15 cellular contexts compared by ENCODE assay signal in genomic region chr7:66626236-66626957, GRCh38. TPM values are rescaled to one million over a fixed set of nuclear protein-coding genes. Genes with fewer than 3 reads are reported as not detected.
A peak's percentile ranks its signal among the peaks of the same experiment; 100 is the strongest.
DNase-seq lines count a peak whose midpoint lies in the region; ATAC-seq and TF ChIP-seq lines count a peak whose summit lies in the region.
"Had no signal": no experiment of that assay in that cellular context is flagged by ENCODE, and none has a peak within 500 bp of the region (broad histone marks: within the 10 kb centered on the region; RNA-seq: fewer than 3 reads in every experiment).

No MANE protein-coding gene starts in this region.

- peak overlapping the region; percentile 80 for H3K4me3 Mint-ChIP-seq in natural killer cell
- no peak overlapping the region for H3K4me3 Mint-ChIP-seq in natural killer cell treated with Interleukin-12 subunit alpha and Interleukin-12 subunit beta and Interleukin-15 and Interleukin-18, amount 100 ng/mL, for 72 hours

- TF ChIP-seq POLR2A in uterus (IDR thresholded peaks at IDR 0.05): no peak

- TF ChIP-seq CTCF in natural killer cell (IDR thresholded peaks at IDR 0.05) (no peak), uterus (IDR thresholded peaks at IDR 0.05) (no peak)

- no peak overlapping the region for H3K9ac ChIP-seq in adipocyte (ENCODE audit: low read length)
- H3K9ac ChIP-seq: parathyroid adenoma had no signal

- H3K36me3 Mint-ChIP-seq in natural killer cell: no peaks in the 10 kb centered on the region
- no peaks in the 10 kb centered on the region for H3K36me3 Mint-ChIP-seq in natural killer cell treated with Interleukin-12 subunit alpha and Interleukin-12 subunit beta and Interleukin-15 and Interleukin-18, amount 100 ng/mL, for 72 hours

- H3K9me3 Mint-ChIP-seq in natural killer cell: no peaks in the 10 kb centered on the region
- no peaks in the 10 kb centered on the region for H3K9me3 Mint-ChIP-seq in natural killer cell treated with Interleukin-12 subunit alpha and Interleukin-12 subunit beta and Interleukin-15 and Interleukin-18, amount 100 ng/mL, for 72 hours
- H3K9me3 Mint-ChIP-seq: activated naive CD8-positive, alpha-beta T cell treated with anti-CD3 and anti-CD28 coated beads, Interleukin-2, amount 50 U/mL, for 24 hours had no signal

- no peaks in the 10 kb centered on the region for H3K9me3 ChIP-seq in adipocyte (ENCODE audit: control insufficient read depth, low read length)
- no peaks in the 10 kb centered on the region for H3K9me3 ChIP-seq in uterus

- peak overlapping the region; percentile 96 to 98 for H3K27ac ChIP-seq in uterus
- H3K27ac ChIP-seq: parathyroid adenoma had no signal

- no peaks in the 10 kb centered on the region for H3K27me3 Mint-ChIP-seq in natural killer cell (ENCODE audit: low read depth in 2 of 2)
- no peaks in the 10 kb centered on the region for H3K27me3 Mint-ChIP-seq in natural killer cell treated with Interleukin-12 subunit alpha and Interleukin-12 subunit beta and Interleukin-15 and Interleukin-18, amount 100 ng/mL, for 72 hours
- H3K27me3 Mint-ChIP-seq: activated naive CD8-positive, alpha-beta T cell treated with anti-CD3 and anti-CD28 coated beads, Interleukin-2, amount 50 U/mL, for 24 hours had no signal

- H3K4me1 ChIP-seq in adipocyte (ENCODE audit: control insufficient read depth, insufficient read depth, low read length): peaks cover 25% of the 10 kb centered on the region
- peaks cover 0 to 11% of the 10 kb centered on the region in 2 donors for H3K4me1 ChIP-seq in uterus

- no peak for DNase-seq in natural killer cell
- no peak for DNase-seq in natural killer cell treated with Interleukin-12 subunit alpha and Interleukin-12 subunit beta and Interleukin-15 and Interleukin-18, amount 100 ng/mL, for 72 hours (ENCODE audit: low spot score)
- peak; percentile 10 for DNase-seq in adipocyte (ENCODE audit: low read depth)
- peak; percentile 59 for DNase-seq in islet precursor cell
- DNase-seq in uterus: peak; percentile 66 to 70
- DNase-seq in cerebellar nuclear complex (lab: John Stamatoyannopoulos, UW): no peak
- no peak for DNase-seq in Ammon's horn (ENCODE audit: low spot score)
- no peak for DNase-seq in NCI-H2196 treated with DMSO at 0.1 percent for 48 hours (lab: John Stamatoyannopoulos, UW; ENCODE audit: unreplicated experiment)
- DNase-seq: activated naive CD8-positive, alpha-beta T cell treated with anti-CD3 and anti-CD28 coated beads, Interleukin-2, amount 50 U/mL, for 24 hours; dorsolateral prefrontal cortex; NCI-H1105 treated with DMSO at 0.1 percent for 48 hours; NCI-H526 treated with DMSO at 0.1 percent for 48 hours; stimulated activated CD8-positive, alpha-beta memory T cell treated with anti-CD3 and anti-CD28 coated beads, Interleukin-4, amount 100 ng/mL, for 48 hours had no signal

- H3K36me3 ChIP-seq in adipocyte (ENCODE audit: control insufficient read depth, insufficient read depth, low read length, severe bottlenecking) (no peaks in the 10 kb centered on the region), uterus (no peaks in the 10 kb centered on the region)

- H3K4me1 Mint-ChIP-seq in natural killer cell: peaks cover 25 to 27% of the 10 kb centered on the region in 2 donors
- peaks cover 24 to 27% of the 10 kb centered on the region in 2 donors for H3K4me1 Mint-ChIP-seq in natural killer cell treated with Interleukin-12 subunit alpha and Interleukin-12 subunit beta and Interleukin-15 and Interleukin-18, amount 100 ng/mL, for 72 hours (ENCODE audit: low read depth in 2 of 2)

- H3K27me3 ChIP-seq in adipocyte (replicated peaks; ENCODE audit: control insufficient read depth, insufficient read depth, low read length) (no peaks in the 10 kb centered on the region), uterus (no peaks in the 10 kb centered on the region)
- H3K27me3 ChIP-seq: dorsolateral prefrontal cortex had no signal

- no peak overlapping the region for H3K4me3 ChIP-seq in adipocyte (ENCODE audit: low read length)
- no peak overlapping the region for H3K4me3 ChIP-seq in uterus

- H3K27ac Mint-ChIP-seq in natural killer cell: peak overlapping the region in 1 of 2 donors; percentile 74
- peak overlapping the region in 1 of 2 donors; percentile 88 for H3K27ac Mint-ChIP-seq in natural killer cell treated with Interleukin-12 subunit alpha and Interleukin-12 subunit beta and Interleukin-15 and Interleukin-18, amount 100 ng/mL, for 72 hours

- intact Hi-C loops in natural killer cell (cut with micrococcal nuclease): no loop called here
- intact Hi-C loops in uterus (cut with DNase I; ENCODE audit: low total_unique reads): loop anchor here (10.0 kb wide), 1 partner anchor 72 kb away; no protein-coding TSS in a partner anchor

- no peak for ATAC-seq in natural killer cell
- ATAC-seq in natural killer cell treated with Interleukin-12 subunit alpha and Interleukin-12 subunit beta and Interleukin-15 and Interleukin-18, amount 100 ng/mL, for 72 hours: no peak
- ATAC-seq: activated naive CD8-positive, alpha-beta T cell treated with anti-CD3 and anti-CD28 coated beads, Interleukin-2, amount 50 U/mL, for 24 hours; Right ventricle myocardium inferior had no signal

RNA-seq across cellular contexts. Expression of gene KCTD7, which starts 2.3 kb away (rescaled TPM):
- total RNA-seq in natural killer cell: 10 to 100 TPM; 29.3 to 33.0 (median 31.7) TPM
- total RNA-seq in natural killer cell treated with Interleukin-12 subunit alpha and Interleukin-12 subunit beta and Interleukin-15 and Interleukin-18, amount 100 ng/mL, for 72 hours: 10 to 100 TPM; 10.4 to 14.8 TPM
- total RNA-seq in uterus: 10 to 100 TPM in 3 of 4 donors, 1 to 10 TPM in 1; 8.7 to 23.5 (median 17.8) TPM

Comparison
In these comparisons a context has a peak if more than half of its experiments do, and no peak if none do; other contexts are left out.
1. DNase-seq: peak in adipocyte (single experiment), islet precursor cell (single experiment) and uterus (2 of 2); none in natural killer cell (single experiment), natural killer cell treated with Interleukin-12 subunit alpha and Interleukin-12 subunit beta and Interleukin-15 and Interleukin-18, amount 100 ng/mL, for 72 hours (single experiment), cerebellar nuclear complex (0 of 2), Ammon's horn (single experiment) and NCI-H2196 treated with DMSO at 0.1 percent for 48 hours (single experiment).